Comparison of ENCODE assay signal across 2 cellular contexts in genomic region chr18:26225915-26226228, GRCh38.
TF ChIP-seq lines count a peak whose summit lies in the region.

No MANE protein-coding gene starts in this region.

TF ChIP-seq in SK-N-SH, 30 proteins besides CTCF, POLR2A, EP300 and RAD21 (continued from another document):
- TF ChIP-seq MEF2A (IDR thresholded peaks at IDR 0.05; ENCODE audit: borderline replicate concordance, low read depth) (no peak), ELF1 (IDR thresholded peaks at IDR 0.05) (no peak), YY1 (IDR thresholded peaks at IDR 0.05; ENCODE audit: low read depth) (no peak), REST (IDR thresholded peaks at IDR 0.05; ENCODE audit: low read depth, low read length) (no peak), FOXM1 (IDR thresholded peaks at IDR 0.05; ENCODE audit: low read depth) (no peak), RXRA (IDR thresholded peaks at IDR 0.05; ENCODE audit: borderline replicate concordance, low read depth) (no peak), CHD2 (IDR thresholded peaks at IDR 0.05; ENCODE audit: low read length, partially characterized antibody) (no peak), USF2 (IDR thresholded peaks at IDR 0.05; ENCODE audit: borderline replicate concordance, low read depth, low read length) (no peak)

TF ChIP-seq in SK-N-SH treated with all-trans-retinoic acid at 6 μM for 48 hours, 23 proteins besides CTCF, POLR2A, EP300 and RAD21 (continued from another document):
- TF ChIP-seq TSHZ2 (CRISPR knock-in tag; IDR thresholded peaks at IDR 0.05) (no peak), ZFP30 (CRISPR knock-in tag; IDR thresholded peaks at IDR 0.05) (no peak), TCF4 (CRISPR knock-in tag; IDR thresholded peaks at IDR 0.05; ENCODE audit: borderline replicate concordance) (no peak), PPARA (CRISPR knock-in tag; IDR thresholded peaks at IDR 0.05; ENCODE audit: borderline replicate concordance) (no peak), ISL1 (CRISPR knock-in tag; IDR thresholded peaks at IDR 0.05) (no peak), ESRRG (CRISPR knock-in tag; IDR thresholded peaks at IDR 0.05) (no peak), ZNF70 (CRISPR knock-in tag; IDR thresholded peaks at IDR 0.05) (no peak)
